Comparison of ENCODE assay signal across 8 cellular contexts in genomic region chr1:209692745-209693504, GRCh38. TPM values are rescaled to one million over a fixed set of nuclear protein-coding genes. Genes with fewer than 3 reads are reported as not detected.
DNase-seq lines count a peak whose midpoint lies in the region; ATAC-seq and TF ChIP-seq lines count a peak whose summit lies in the region.

No MANE protein-coding gene starts in this region.

- H3K27ac Mint-ChIP-seq in natural killer cell: no peak overlapping the region
- H3K27ac Mint-ChIP-seq in stimulated activated memory B cell treated with anti-CD40 and anti-IgM and Interleukin-4, amounts not matched to agents 10 μg/mL and 1 μg/mL and 100 μg/mL, for 72 hours: peak overlapping the region; percentile 3

- BruUV-seq in OCI-LY7 (replicated peaks; lab: Mats Ljungman, UMichigan): no TSS peak

- WGBS in esophagus squamous epithelium, 2 donors: 0% methylated on average over 3 of the region's 3 CpGs

- H3K4me1 Mint-ChIP-seq in natural killer cell: peaks cover 9 to 11% of the 10 kb centered on the region in 2 donors
- peaks cover 6% of the 10 kb centered on the region for H3K4me1 Mint-ChIP-seq in stimulated activated memory B cell treated with anti-CD40 and anti-IgM and Interleukin-4, amounts not matched to agents 10 μg/mL and 1 μg/mL and 100 μg/mL, for 72 hours

- TF ChIP-seq CTCF in OCI-LY7 (conservative IDR thresholded peaks at IDR 0.05; ENCODE audit: low read length): peak; percentile 96
- TF ChIP-seq CTCF in esophagus squamous epithelium (IDR thresholded peaks at IDR 0.05): peak; percentile 53 to 92 (median 85)
- peak; percentile 86 for TF ChIP-seq CTCF in natural killer cell (IDR thresholded peaks at IDR 0.05)

- no peak overlapping the region for H3K4me2 ChIP-seq in OCI-LY7 (ENCODE audit: low read length)

- H3K4me1 ChIP-seq in OCI-LY7 (ENCODE audit: insufficient read depth, low read length, poor library complexity, severe bottlenecking) (no peaks in the 10 kb centered on the region), esophagus squamous epithelium (peaks cover 0 to 30% (median 7%) of the 10 kb centered on the region in 3 donors)

- no peaks in the 10 kb centered on the region for H4K20me1 ChIP-seq in OCI-LY7 (ENCODE audit: insufficient read depth, low read length)

- peak; percentile 76 for DNase-seq in AG08396 (ENCODE audit: low spot score)
- peak; percentile 37 for DNase-seq in HuH-7 (ENCODE audit: low spot score)
- peak; percentile 63 for DNase-seq in OCI-LY7 (ENCODE audit: low spot score)
- peak; percentile 67 for DNase-seq in activated T-cell treated with anti-CD3 and anti-CD28 coated beads for 4 hours
- DNase-seq in esophagus squamous epithelium (lab: John Stamatoyannopoulos, UW): peak; percentile 4
- peak; percentile 39 for DNase-seq in natural killer cell

- H3K9me3 ChIP-seq in OCI-LY7 (ENCODE audit: low read length) (no peaks in the 10 kb centered on the region), esophagus squamous epithelium (no peaks in the 10 kb centered on the region)

- H3K4me3 Mint-ChIP-seq in natural killer cell: no peak overlapping the region
- H3K4me3 Mint-ChIP-seq in stimulated activated memory B cell treated with anti-CD40 and anti-IgM and Interleukin-4, amounts not matched to agents 10 μg/mL and 1 μg/mL and 100 μg/mL, for 72 hours: no peak overlapping the region

- ATAC-seq in GM18870 (IDR thresholded peaks at IDR 0.05; ENCODE audit: unreplicated experiment) (peak; percentile 65), natural killer cell (peak; percentile 63 to 65 (median 64))
- peak; percentile 57 for ATAC-seq in stimulated activated memory B cell treated with anti-CD40 and anti-IgM and Interleukin-4, amounts not matched to agents 10 μg/mL and 1 μg/mL and 100 μg/mL, for 72 hours

- intact Hi-C loops in OCI-LY7 (cut with micrococcal nuclease; ENCODE audit: unreplicated experiment): loop anchor here (2.0 to 5.0 kb wide), 2 partner anchors 54 to 116 kb away; no protein-coding TSS in a partner anchor
- intact Hi-C loops in esophagus squamous epithelium (cut with DNase I): no loop called here
- intact Hi-C loops in natural killer cell (cut with micrococcal nuclease): loop anchor here (2.0 to 5.0 kb wide), 2 partner anchors 54 to 116 kb away; no protein-coding TSS in a partner anchor

- no peak overlapping the region for H3K27ac ChIP-seq in OCI-LY7 (ENCODE audit: low read depth, low read length, poor library complexity, severe bottlenecking)
- H3K27ac ChIP-seq in esophagus squamous epithelium: peak overlapping the region in 1 of 4 donors; percentile 19

- no peaks in the 10 kb centered on the region for H3K36me3 Mint-ChIP-seq in natural killer cell
- no peaks in the 10 kb centered on the region for H3K36me3 Mint-ChIP-seq in stimulated activated memory B cell treated with anti-CD40 and anti-IgM and Interleukin-4, amounts not matched to agents 10 μg/mL and 1 μg/mL and 100 μg/mL, for 72 hours

- peaks cover 0 to 5% of the 10 kb centered on the region in 2 donors for H3K27me3 Mint-ChIP-seq in natural killer cell (ENCODE audit: low read depth in 2 of 2)
- H3K27me3 Mint-ChIP-seq in stimulated activated memory B cell treated with anti-CD40 and anti-IgM and Interleukin-4, amounts not matched to agents 10 μg/mL and 1 μg/mL and 100 μg/mL, for 72 hours: peaks cover 19% of the 10 kb centered on the region

- H3K79me2 ChIP-seq in OCI-LY7 (ENCODE audit: insufficient read depth, low read depth, low read length): no peaks in the 10 kb centered on the region

- CTCF ChIA-PET in OCI-LY7 (lab: Charles Lee; ENCODE audit: unreplicated experiment): no interaction called here

- no peaks in the 10 kb centered on the region for H3K36me3 ChIP-seq in OCI-LY7 (ENCODE audit: insufficient read depth, low read length)
- H3K36me3 ChIP-seq in esophagus squamous epithelium: no peaks in the 10 kb centered on the region

- H3K4me3 ChIP-seq in OCI-LY7 (ENCODE audit: low read depth, low read length, poor library complexity, severe bottlenecking) (no peak overlapping the region), esophagus squamous epithelium (no peak overlapping the region)

- POLR2A ChIA-PET in OCI-LY7 (lab: Charles Lee): no interaction called here

- TF ChIP-seq POLR2A in esophagus squamous epithelium (IDR thresholded peaks at IDR 0.05): no peak

- no peaks in the 10 kb centered on the region for H3K9me2 ChIP-seq in OCI-LY7 (ENCODE audit: insufficient read depth, low read length)

- no peaks in the 10 kb centered on the region for H3K9me3 Mint-ChIP-seq in natural killer cell
- no peaks in the 10 kb centered on the region for H3K9me3 Mint-ChIP-seq in stimulated activated memory B cell treated with anti-CD40 and anti-IgM and Interleukin-4, amounts not matched to agents 10 μg/mL and 1 μg/mL and 100 μg/mL, for 72 hours

- no peaks in the 10 kb centered on the region for H3K27me3 ChIP-seq in esophagus squamous epithelium

- H2AFZ ChIP-seq in OCI-LY7 (ENCODE audit: low read length): no peak overlapping the region

RNA-seq across cellular contexts. Expression of gene HSD11B1, which starts 11.7 kb away (rescaled TPM):
- total RNA-seq in OCI-LY7 (2014; rRNA removed; shearing (Covaris generic)): not detected in 2 replicates
- total RNA-seq in OCI-LY7 (2022) (not detected in 2 replicates), esophagus squamous epithelium (1 to 10 TPM in 3 of 4 donors, not detected in 1; 1.5 to 5.9 (median 4.0) TPM), natural killer cell (not detected)

RNA-seq across cellular contexts. Expression of gene G0S2, which starts 17.7 kb away (rescaled TPM):
- total RNA-seq in OCI-LY7 (2014; rRNA removed; shearing (Covaris generic)): not detected in 2 replicates
- total RNA-seq in OCI-LY7 (2022) (not detected in 2 replicates), esophagus squamous epithelium (10 to 100 TPM in 1 of 4 donors, 1 to 10 TPM in 3; 6.7 to 25.2 (median 7.1) TPM), natural killer cell (100 to 1,000 TPM in 1 of 3 donors, 10 to 100 TPM in 2; 15.3 to 132 (median 22.0) TPM)

RNA-seq across cellular contexts. Expression of gene LAMB3, which starts 40.7 kb away (rescaled TPM):
- total RNA-seq in OCI-LY7 (2014; rRNA removed; shearing (Covaris generic)): 0.41 TPM in 1 of 2 replicates, not detected in the other
- 0.17 and 0.46 TPM in 2 replicates for total RNA-seq in OCI-LY7 (2022)
- total RNA-seq in esophagus squamous epithelium: 100 to 1,000 TPM in 3 of 4 donors, 10 to 100 TPM in 1; 65.4 to 121 (median 113) TPM
- 1 to 10 TPM; 1.2 to 2.3 (median 1.4) TPM for total RNA-seq in natural killer cell

Comparison
In these comparisons a context has a peak if more than half of its experiments do, and no peak if none do; other contexts are left out.
1. DNase-seq: peak in every context shown above with its lines; median percentile 76 in AG08396; 67 in activated T-cell treated with anti-CD3 and anti-CD28 coated beads for 4 hours; 63 in OCI-LY7; 39 in natural killer cell; 37 in HuH-7; 4 in esophagus squamous epithelium.
2. RNA of gene G0S2, which starts 17.7 kb away (total RNA-seq): 15.3 to 132 TPM in natural killer cell and 6.7 to 25.2 TPM in esophagus squamous epithelium; not detected in OCI-LY7; every median in the first group is over 4 times any median in the second.
3. RNA of gene LAMB3, which starts 40.7 kb away (total RNA-seq): 65.4 to 121 TPM in esophagus squamous epithelium; 1.2 to 2.3 TPM in natural killer cell and 0.17 to 0.46 TPM in OCI-LY7; every median in the first group is over 10 times any median in the second.
4. Peak in every context shown above with its lines, with median percentiles within 50 percentile points of each other: ATAC-seq and CTCF ChIP-seq.